28 cellular contexts compared by ENCODE assay signal in the genomic region with DNA sequence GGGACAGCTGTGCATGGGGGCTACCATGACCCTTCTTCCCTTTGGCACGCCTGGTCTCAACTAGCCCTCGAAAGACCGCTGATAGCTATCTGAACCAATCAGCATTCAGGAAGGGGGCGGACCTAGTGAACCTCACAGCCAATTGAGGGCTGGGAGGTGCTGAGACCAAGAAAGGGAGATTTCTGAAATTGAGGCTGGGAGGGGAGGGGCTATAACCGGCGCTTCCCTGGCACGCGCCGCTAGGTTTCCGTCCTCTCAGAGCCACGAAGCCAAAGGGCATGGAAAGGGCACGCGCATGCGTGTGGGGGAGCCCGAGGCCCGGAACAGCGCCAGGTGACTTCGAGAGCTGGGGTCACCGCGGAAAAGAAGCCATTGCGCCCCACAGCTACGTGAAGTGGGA. TPM values are rescaled to one million over a fixed set of nuclear protein-coding genes. Genes with fewer than 3 reads are reported as not detected.
"Had no signal": no experiment of that assay in that cellular context is flagged by ENCODE, and none has a peak within 500 bp of the region (broad histone marks: within the 10 kb centered on the region; RNA-seq: fewer than 3 reads in every experiment).

No MANE protein-coding gene starts in this region.

- H3K27ac Mint-ChIP-seq: activated B cell treated with CpG ODN at 0.5 μM for 24 hours; activated CD4-positive, alpha-beta T cell treated with anti-CD3 and anti-CD28 coated beads for 36 hours; activated naive CD4-positive, alpha-beta T cell treated with anti-CD3 and anti-CD28 coated beads for 36 hours; activated naive CD8-positive, alpha-beta T cell treated with anti-CD3 and anti-CD28 coated beads, Interleukin-2, amount 10 ng/mL, durations not matched to agents 7 days and 5 days; immature natural killer cell; T-helper 1 cell treated with Interleukin-12 subunit alpha and Interleukin-12 subunit beta and Interleukin-4 antibody, amounts not matched to agents 30 μg/mL and 1 μg/mL, for 36 hours had no signal

- DNase-seq: activated B cell treated with CpG ODN at 0.5 μM for 24 hours; activated CD4-positive, alpha-beta T cell treated with anti-CD3 and anti-CD28 coated beads for 36 hours; activated CD4-positive, alpha-beta T cell treated with anti-CD3 and anti-CD28 coated beads, Interleukin-2, amount 50 U/mL, for 4 hours; activated CD8-positive, alpha-beta memory T cell treated with anti-CD3 and anti-CD28 coated beads for 24 hours; activated CD8-positive, alpha-beta memory T cell treated with anti-CD3 and anti-CD28 coated beads, Interleukin-2, amount 50 U/mL, for 48 hours; activated naive CD4-positive, alpha-beta T cell treated with anti-CD3 and anti-CD28 coated beads for 36 hours; activated naive CD8-positive, alpha-beta T cell treated with anti-CD3 and anti-CD28 coated beads, Interleukin-2, amount 10 ng/mL, durations not matched to agents 7 days and 5 days; activated T-cell treated with anti-CD3 and anti-CD28 coated beads, Interleukin-2, amount 50 U/mL, for 4 hours; amniotic stem cell; dorsolateral prefrontal cortex; esophagus squamous epithelium; head of caudate nucleus; immature natural killer cell; lower lobe of right lung; naive thymus-derived CD4-positive, alpha-beta T cell; ovary; psoas muscle; spleen; stimulated activated CD4-positive, alpha-beta T cell treated with anti-CD3 and anti-CD28 coated beads, Interleukin-4, amount 100 ng/mL, for 1 hour; stimulated activated naive CD4-positive, alpha-beta T cell treated with Interleukin-2 at 50 U/mL for 16 hours; T1000 had no signal

- H3K4me3 Mint-ChIP-seq: activated B cell treated with CpG ODN at 0.5 μM for 24 hours; activated CD4-positive, alpha-beta T cell treated with anti-CD3 and anti-CD28 coated beads for 36 hours; activated naive CD4-positive, alpha-beta T cell treated with anti-CD3 and anti-CD28 coated beads for 36 hours; activated naive CD8-positive, alpha-beta T cell treated with anti-CD3 and anti-CD28 coated beads, Interleukin-2, amount 10 ng/mL, durations not matched to agents 7 days and 5 days; activated T-cell treated with anti-CD3 and anti-CD28 coated beads, Interleukin-2, amount 50 U/mL, for 4 hours; central memory CD8-positive, alpha-beta T cell; immature natural killer cell; naive thymus-derived CD4-positive, alpha-beta T cell; T-helper 1 cell treated with Interleukin-12 subunit alpha and Interleukin-12 subunit beta and Interleukin-4 antibody, amounts not matched to agents 30 μg/mL and 1 μg/mL, for 36 hours had no signal

- H3K9me3 Mint-ChIP-seq: activated B cell treated with CpG ODN at 0.5 μM for 24 hours; activated naive CD4-positive, alpha-beta T cell treated with anti-CD3 and anti-CD28 coated beads for 36 hours; activated naive CD8-positive, alpha-beta T cell treated with anti-CD3 and anti-CD28 coated beads, Interleukin-2, amount 10 ng/mL, durations not matched to agents 7 days and 5 days; activated T-cell treated with anti-CD3 and anti-CD28 coated beads, Interleukin-2, amount 50 U/mL, for 4 hours; central memory CD8-positive, alpha-beta T cell; immature natural killer cell; naive thymus-derived CD4-positive, alpha-beta T cell; T-helper 1 cell treated with Interleukin-12 subunit alpha and Interleukin-12 subunit beta and Interleukin-4 antibody, amounts not matched to agents 30 μg/mL and 1 μg/mL, for 36 hours had no signal

- H3K9me3 ChIP-seq: breast epithelium, esophagus squamous epithelium, gastroesophageal sphincter, lower lobe of right lung, ovary, psoas muscle, right atrium auricular region, spleen, upper lobe of left lung had no signal

- H3K36me3 Mint-ChIP-seq: activated naive CD8-positive, alpha-beta T cell treated with anti-CD3 and anti-CD28 coated beads, Interleukin-2, amount 10 ng/mL, durations not matched to agents 7 days and 5 days; naive thymus-derived CD4-positive, alpha-beta T cell had no signal

- H3K27me3 ChIP-seq: breast epithelium, dorsolateral prefrontal cortex, ovary, right atrium auricular region, upper lobe of left lung had no signal

- H3K27ac ChIP-seq: breast epithelium, dorsolateral prefrontal cortex, esophagus squamous epithelium, gastroesophageal sphincter, lower lobe of right lung, ovary, psoas muscle, right atrium auricular region, spleen, upper lobe of left lung had no signal

- H3K36me3 ChIP-seq: breast epithelium, esophagus squamous epithelium, gastroesophageal sphincter, lower lobe of right lung, ovary, right atrium auricular region, spleen, upper lobe of left lung had no signal

- H3K4me3 ChIP-seq: breast epithelium, dorsolateral prefrontal cortex, esophagus squamous epithelium, gastroesophageal sphincter, lower lobe of right lung, ovary, psoas muscle, right atrium auricular region, spleen, upper lobe of left lung had no signal

RNA-seq across cellular contexts. Expression of gene TMEM145, which starts 6.5 kb away (rescaled TPM):
- total RNA-seq: activated B cell treated with CpG ODN at 0.5 μM for 24 hours; activated naive CD4-positive, alpha-beta T cell treated with anti-CD3 and anti-CD28 coated beads for 36 hours; activated T-cell treated with anti-CD3 and anti-CD28 coated beads, Interleukin-2, amount 50 U/mL, for 4 hours; esophagus squamous epithelium; left lobe of liver; lower lobe of right lung; naive thymus-derived CD4-positive, alpha-beta T cell had no signal
- polyA plus RNA-seq: immature natural killer cell; naive thymus-derived CD4-positive, alpha-beta T cell had no signal
